In the genomic region with DNA sequence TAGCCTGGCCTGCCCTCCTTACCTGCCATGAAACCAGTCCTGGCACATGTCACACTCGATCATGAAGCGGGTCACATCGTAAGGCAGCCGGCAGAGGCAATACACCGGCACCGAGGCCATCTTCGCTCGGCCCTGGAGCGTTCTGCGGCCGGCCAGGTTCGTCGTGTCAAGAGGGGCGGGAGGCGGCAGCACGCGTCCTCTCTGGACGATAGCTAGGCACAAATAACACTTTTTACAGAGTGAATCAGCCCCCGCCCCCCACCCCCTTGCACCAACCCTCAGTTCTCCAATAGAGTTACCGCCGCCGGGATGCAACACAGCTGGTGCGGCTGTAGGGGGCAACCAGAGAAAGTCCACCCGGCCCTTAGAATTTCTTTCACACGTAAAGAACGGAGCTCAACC, we compare ENCODE assay signal across 8 cellular contexts. TPM values are rescaled to one million over a fixed set of nuclear protein-coding genes. Genes with fewer than 3 reads are reported as not detected.
DNase-seq lines count a peak whose midpoint lies in the region; ATAC-seq, FAIRE-seq and TF ChIP-seq lines count a peak whose summit lies in the region.

No MANE protein-coding gene starts in this region.

- no peaks in the 10 kb centered on the region for H3K36me3 ChIP-seq in CD8-positive, alpha-beta T cell (ENCODE audit: insufficient read depth, low read length)

- no peak for TF ChIP-seq CTCF in CD8-positive, alpha-beta T cell (IDR thresholded peaks at IDR 0.05)
- TF ChIP-seq CTCF in progenitor cell of endocrine pancreas (IDR thresholded peaks at IDR 0.05; ENCODE audit: unreplicated experiment): peak; percentile 37

- DNase-seq in CD8-positive, alpha-beta T cell: peak in 6 of 7 experiments; percentile 3 to 55 (median 37)
- DNase-seq in HTR-8/SVneo (ENCODE audit: insufficient read length, low spot score) (peak; percentile 40), SHP77 (lab: John Stamatoyannopoulos, UW) (peak; percentile 85 to 87), left cardiac atrium (peak; percentile 59), progenitor cell of endocrine pancreas (ENCODE audit: low spot score, unreplicated experiment) (peak; percentile 30), middle frontal gyrus (ENCODE audit: extremely low spot score, low spot score) (no peak), OCI-M2 (lab: John Stamatoyannopoulos, UW; ENCODE audit: unreplicated experiment) (no peak)

- peaks cover 38% of the 10 kb centered on the region for H3K36me3 Mint-ChIP-seq in CD8-positive, alpha-beta T cell
- peaks cover 1% of the 10 kb centered on the region for H3K36me3 Mint-ChIP-seq in activated naive CD8-positive, alpha-beta T cell
- no peaks in the 10 kb centered on the region for H3K36me3 Mint-ChIP-seq in progenitor cell of endocrine pancreas (ENCODE audit: insufficient read depth)

- no peaks in the 10 kb centered on the region for H3K27me3 Mint-ChIP-seq in CD8-positive, alpha-beta T cell (ENCODE audit: low read depth)
- no peaks in the 10 kb centered on the region for H3K27me3 Mint-ChIP-seq in activated naive CD8-positive, alpha-beta T cell
- no peaks in the 10 kb centered on the region for H3K27me3 Mint-ChIP-seq in progenitor cell of endocrine pancreas

- H3K9me3 Mint-ChIP-seq in CD8-positive, alpha-beta T cell: no peaks in the 10 kb centered on the region
- H3K9me3 Mint-ChIP-seq in activated naive CD8-positive, alpha-beta T cell (ENCODE audit: low read depth): no peaks in the 10 kb centered on the region
- peaks cover 17% of the 10 kb centered on the region for H3K9me3 Mint-ChIP-seq in progenitor cell of endocrine pancreas (ENCODE audit: low read depth)

- H3K27ac Mint-ChIP-seq in CD8-positive, alpha-beta T cell: peak overlapping the region; percentile 97
- peak overlapping the region; percentile 94 for H3K27ac Mint-ChIP-seq in activated naive CD8-positive, alpha-beta T cell
- peak overlapping the region; percentile 99 for H3K27ac Mint-ChIP-seq in progenitor cell of endocrine pancreas

- intact Hi-C loops in CD8-positive, alpha-beta T cell (cut with DNase I, micrococcal nuclease): loop anchor here (5.0 to 10.0 kb wide), 7 partner anchors 490 to 1672 kb away; a partner anchor contains a TSS
- intact Hi-C loops in left cardiac atrium (cut with DNase I): no loop called here

- CTCF ChIA-PET in CD8-positive, alpha-beta T cell (lab: Charles Lee): interaction anchor here (0.8 to 1.1 kb wide), 2 partner anchors 12 to 1446 kb away, joined by 3 read pairs; no protein-coding TSS in a partner anchor

- peaks cover 11% of the 10 kb centered on the region for H3K4me1 ChIP-seq in CD8-positive, alpha-beta T cell (ENCODE audit: insufficient read depth, low read length)

- FAIRE-seq in HTR-8/SVneo (lab: Jason Lieb, UNC): no peak

- POLR2A ChIA-PET in CD8-positive, alpha-beta T cell (lab: Charles Lee): interaction anchor here (1.1 to 2.4 kb wide), 4 partner anchors 12 to 489 kb away, joined by 3 to 18 read pairs (median 8); a partner anchor contains a TSS

- peaks cover 29% of the 10 kb centered on the region for H3K4me1 Mint-ChIP-seq in CD8-positive, alpha-beta T cell (ENCODE audit: low read depth)
- H3K4me1 Mint-ChIP-seq in activated naive CD8-positive, alpha-beta T cell (ENCODE audit: low read depth): peaks cover 19% of the 10 kb centered on the region
- peaks cover 9% of the 10 kb centered on the region for H3K4me1 Mint-ChIP-seq in progenitor cell of endocrine pancreas (ENCODE audit: low read depth)

- peak overlapping the region; percentile 94 for H3K4me3 Mint-ChIP-seq in CD8-positive, alpha-beta T cell
- peak overlapping the region; percentile 96 for H3K4me3 Mint-ChIP-seq in activated naive CD8-positive, alpha-beta T cell
- H3K4me3 Mint-ChIP-seq in progenitor cell of endocrine pancreas (ENCODE audit: low read depth): peak overlapping the region; percentile 92

- ATAC-seq in CD8-positive, alpha-beta T cell: no peak
- peak in 1 of 2 donors; percentile 16 for ATAC-seq in left cardiac atrium

- H3K4me3 ChIP-seq in CD8-positive, alpha-beta T cell (ENCODE audit: low read depth, low read length): peak overlapping the region; percentile 86

- no peaks in the 10 kb centered on the region for H3K9me3 ChIP-seq in CD8-positive, alpha-beta T cell (ENCODE audit: low read length)

- peak overlapping the region; percentile 85 for H3K27ac ChIP-seq in CD8-positive, alpha-beta T cell (ENCODE audit: low read depth, low read length)

- no peaks in the 10 kb centered on the region for H3K27me3 ChIP-seq in CD8-positive, alpha-beta T cell (ENCODE audit: insufficient read depth, low read length)

RNA-seq across cellular contexts. Expression of a gene that starts 1.7 kb away (rescaled TPM):
- total RNA-seq in CD8-positive, alpha-beta T cell: 10 to 100 TPM; 41.8 to 43.7 TPM
- 10 to 100 TPM in 1 of 2 donors, 1 to 10 TPM in 1; 10.0 to 12.4 TPM for total RNA-seq in left cardiac atrium
- total RNA-seq in progenitor cell of endocrine pancreas: 43.5 and 47.8 TPM in 2 replicates

Comparison
In these comparisons a context has a peak if more than half of its experiments do, and no peak if none do; other contexts are left out.
1. DNase-seq: peak in CD8-positive, alpha-beta T cell (6 of 7), HTR-8/SVneo (single experiment), SHP77 (2 of 2), left cardiac atrium (single experiment) and progenitor cell of endocrine pancreas (single experiment); none in middle frontal gyrus (single experiment) and OCI-M2 (single experiment).
2. intact Hi-C loops: an anchor here in CD8-positive, alpha-beta T cell (5.0 to 10.0 kb wide); none called in left cardiac atrium.
3. Peak in every context shown above with its lines, with median percentiles within 50 percentile points of each other: H3K27ac Mint-ChIP-seq and H3K4me3 Mint-ChIP-seq.